In genomic region chr10:78139336-78139735, GRCh38 we compare ENCODE assay signal across 22 cellular contexts.
DNase-seq lines count a peak whose midpoint lies in the region; ATAC-seq and TF ChIP-seq lines count a peak whose summit lies in the region.
"Had no signal": no experiment of that assay in that cellular context is flagged by ENCODE, and none has a peak within 500 bp of the region (broad histone marks: within the 10 kb centered on the region; RNA-seq: fewer than 3 reads in every experiment).

No MANE protein-coding gene starts in this region.

- H3K27ac ChIP-seq in right atrium auricular region = no peak overlapping the region
- H3K27ac ChIP-seq: ascending aorta, C4-2B, colonic mucosa, gastrocnemius medialis, pancreas, upper lobe of left lung had no signal

- DNase-seq in left cardiac atrium = no peak
- DNase-seq in right atrium auricular region (ENCODE audit: low spot score) = no peak
- peak; percentile 59 for DNase-seq in ecto neural progenitor cell (ENCODE audit: low spot score)
- DNase-seq in mesothelial cell of epicardium (ENCODE audit: low spot score in 2 of 2, unreplicated experiment in 2 of 2) = no peak
- no peak for DNase-seq in CD1c-positive myeloid dendritic cell (ENCODE audit: extremely low spot score)
- DNase-seq in activated CD8-positive, alpha-beta T cell treated with anti-CD3 and anti-CD28 coated beads, Interleukin-2, amount 10 ng/mL, durations not matched to agents 7 days and 5 days = no peak
- DNase-seq in hepatic stellate cell (ENCODE audit: low spot score) = no peak
- DNase-seq: activated CD4-positive, alpha-beta T cell treated with anti-CD3 and anti-CD28 coated beads for 4 hours; activated naive CD4-positive, alpha-beta T cell; colonic mucosa; DND-41; gastrocnemius medialis; KG1; NCI-H1092 treated with DMSO at 0.1 percent for 48 hours; pancreas had no signal

- peaks cover 4% of the 10 kb centered on the region for H3K9me3 Mint-ChIP-seq in mesothelial cell of epicardium
- no peaks in the 10 kb centered on the region for H3K9me3 Mint-ChIP-seq in activated CD8-positive, alpha-beta T cell treated with anti-CD3 and anti-CD28 coated beads, Interleukin-2, amount 10 ng/mL, durations not matched to agents 7 days and 5 days (ENCODE audit: insufficient read depth)

- peaks cover 14% of the 10 kb centered on the region for H3K27me3 Mint-ChIP-seq in mesothelial cell of epicardium (ENCODE audit: low read depth)
- H3K27me3 Mint-ChIP-seq in activated CD8-positive, alpha-beta T cell treated with anti-CD3 and anti-CD28 coated beads, Interleukin-2, amount 10 ng/mL, durations not matched to agents 7 days and 5 days (ENCODE audit: low read depth) = peaks cover 20% of the 10 kb centered on the region

- H3K4me3 ChIP-seq in right atrium auricular region = no peak overlapping the region
- H3K4me3 ChIP-seq: ascending aorta, colonic mucosa, gastrocnemius medialis, pancreas, smooth muscle cell, upper lobe of left lung had no signal

- no peaks in the 10 kb centered on the region for H3K36me3 Mint-ChIP-seq in mesothelial cell of epicardium
- no peaks in the 10 kb centered on the region for H3K36me3 Mint-ChIP-seq in activated CD8-positive, alpha-beta T cell treated with anti-CD3 and anti-CD28 coated beads, Interleukin-2, amount 10 ng/mL, durations not matched to agents 7 days and 5 days (ENCODE audit: low read depth)
- H3K36me3 Mint-ChIP-seq: stimulated activated memory B cell treated with anti-CD40 and anti-IgM and Interleukin-4, amounts not matched to agents 10 μg/mL and 1 μg/mL and 100 μg/mL, for 72 hours had no signal

- POLR2A ChIA-PET in activated CD8-positive, alpha-beta T cell treated with anti-CD3 and anti-CD28 coated beads, Interleukin-2, amount 10 ng/mL, durations not matched to agents 7 days and 5 days (lab: Charles Lee) = no interaction called here

- CTCF ChIA-PET in activated CD8-positive, alpha-beta T cell treated with anti-CD3 and anti-CD28 coated beads, Interleukin-2, amount 10 ng/mL, durations not matched to agents 7 days and 5 days (lab: Charles Lee) = no interaction called here

- H3K27ac Mint-ChIP-seq in mesothelial cell of epicardium = peak overlapping the region; percentile 63
- H3K27ac Mint-ChIP-seq in activated CD8-positive, alpha-beta T cell treated with anti-CD3 and anti-CD28 coated beads, Interleukin-2, amount 10 ng/mL, durations not matched to agents 7 days and 5 days = no peak overlapping the region
- H3K27ac Mint-ChIP-seq: stimulated activated memory B cell treated with anti-CD40 and anti-IgM and Interleukin-4, amounts not matched to agents 10 μg/mL and 1 μg/mL and 100 μg/mL, for 72 hours; T-helper 2 cell treated with Interferon-gamma antibody and Interleukin-4, amounts not matched to agents 5 μg/mL and 100 μg/mL, for 36 hours had no signal

- TF ChIP-seq CTCF in right atrium auricular region (IDR thresholded peaks at IDR 0.05) (no peak), mesothelial cell of epicardium (IDR thresholded peaks at IDR 0.05; ENCODE audit: unreplicated experiment) (no peak)

- H3K27me3 ChIP-seq in right atrium auricular region = no peaks in the 10 kb centered on the region
- H3K27me3 ChIP-seq: ascending aorta, colonic mucosa, pancreas, upper lobe of left lung had no signal

- no peak overlapping the region for H3K4me3 Mint-ChIP-seq in mesothelial cell of epicardium
- H3K4me3 Mint-ChIP-seq in activated CD8-positive, alpha-beta T cell treated with anti-CD3 and anti-CD28 coated beads, Interleukin-2, amount 10 ng/mL, durations not matched to agents 7 days and 5 days = no peak overlapping the region
- H3K4me3 Mint-ChIP-seq: stimulated activated memory B cell treated with anti-CD40 and anti-IgM and Interleukin-4, amounts not matched to agents 10 μg/mL and 1 μg/mL and 100 μg/mL, for 72 hours; T-helper 2 cell treated with Interferon-gamma antibody and Interleukin-4, amounts not matched to agents 5 μg/mL and 100 μg/mL, for 36 hours had no signal

- H3K4me1 Mint-ChIP-seq in mesothelial cell of epicardium = peaks cover 5% of the 10 kb centered on the region
- no peaks in the 10 kb centered on the region for H3K4me1 Mint-ChIP-seq in activated CD8-positive, alpha-beta T cell treated with anti-CD3 and anti-CD28 coated beads, Interleukin-2, amount 10 ng/mL, durations not matched to agents 7 days and 5 days (ENCODE audit: low read depth)
- H3K4me1 Mint-ChIP-seq: stimulated activated memory B cell treated with anti-CD40 and anti-IgM and Interleukin-4, amounts not matched to agents 10 μg/mL and 1 μg/mL and 100 μg/mL, for 72 hours had no signal

- H3K9me3 ChIP-seq in right atrium auricular region = no peaks in the 10 kb centered on the region
- H3K9me3 ChIP-seq: ascending aorta, colonic mucosa, gastrocnemius medialis, pancreas, upper lobe of left lung had no signal

- ATAC-seq in left cardiac atrium = peak; percentile 47 to 68
- ATAC-seq in GM21526 (IDR thresholded peaks at IDR 0.05; ENCODE audit: low FRiP score, unreplicated experiment) = no peak
- no peak for ATAC-seq in activated CD8-positive, alpha-beta T cell treated with anti-CD3 and anti-CD28 coated beads, Interleukin-2, amount 10 ng/mL, durations not matched to agents 7 days and 5 days
- ATAC-seq: gastrocnemius medialis; pancreas; stimulated activated memory B cell treated with anti-CD40 and anti-IgM and Interleukin-4, amounts not matched to agents 10 μg/mL and 1 μg/mL and 100 μg/mL, for 72 hours had no signal

- peaks cover 0 to 10% of the 10 kb centered on the region in 2 donors for H3K4me1 ChIP-seq in right atrium auricular region
- H3K4me1 ChIP-seq: ascending aorta, colonic mucosa, gastrocnemius medialis, pancreas, upper lobe of left lung had no signal

- no peaks in the 10 kb centered on the region for H3K36me3 ChIP-seq in right atrium auricular region
- H3K36me3 ChIP-seq: ascending aorta, colonic mucosa, gastrocnemius medialis, pancreas, upper lobe of left lung had no signal

- intact Hi-C loops in left cardiac atrium (cut with DNase I) = no loop called here

Comparison
In these comparisons a context has a peak if more than half of its experiments do, and no peak if none do; other contexts are left out.
1. ATAC-seq: peak in left cardiac atrium (2 of 2); none in GM21526 (single experiment) and activated CD8-positive, alpha-beta T cell treated with anti-CD3 and anti-CD28 coated beads, Interleukin-2, amount 10 ng/mL, durations not matched to agents 7 days and 5 days (single experiment).